In the genomic region with DNA sequence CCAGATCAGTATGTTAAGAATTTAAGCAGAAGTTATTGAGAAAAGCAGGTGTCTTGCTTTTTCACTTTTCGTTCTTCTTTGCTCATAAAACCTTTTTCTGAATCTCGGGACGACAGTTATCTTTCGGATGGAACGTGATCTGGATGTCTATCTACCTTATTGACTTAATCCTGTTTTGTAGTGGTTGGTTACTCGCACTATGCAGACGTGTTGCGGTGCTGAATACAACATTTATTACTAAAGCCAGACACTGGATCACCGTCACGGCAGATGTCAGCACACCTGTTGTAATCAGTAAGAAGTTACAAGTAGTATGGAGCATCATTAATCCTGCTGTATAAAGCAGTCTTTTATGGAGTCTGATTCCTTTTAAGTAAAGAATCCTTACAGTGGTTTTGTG, we compare ENCODE assay signal across 8 cellular contexts. TPM values are rescaled to one million over a fixed set of nuclear protein-coding genes. Genes with fewer than 3 reads are reported as not detected.
DNase-seq lines count a peak whose midpoint lies in the region; ATAC-seq and TF ChIP-seq lines count a peak whose summit lies in the region.

No MANE protein-coding gene starts in this region.

- peaks cover 31% of the 10 kb centered on the region for H3K4me1 Mint-ChIP-seq in activated naive CD8-positive, alpha-beta T cell treated with anti-CD3 and anti-CD28 coated beads for 36 hours

- H3K36me3 ChIP-seq in KMS-11 (ENCODE audit: insufficient read depth) (no peaks in the 10 kb centered on the region), thoracic aorta (peaks cover 4% of the 10 kb centered on the region)

- peak overlapping the region; percentile 84 for H2AFZ ChIP-seq in KMS-11 (ENCODE audit: low read depth)

- no peak overlapping the region for H3K4me3 ChIP-seq in KMS-11 (IDR thresholded peaks at IDR 0.05; ENCODE audit: insufficient read depth, low read depth, low read length)
- peak overlapping the region; percentile 77 for H3K4me3 ChIP-seq in thoracic aorta

- H3K27ac ChIP-seq in 22Rv1: peak overlapping the region; percentile 69
- peak overlapping the region; percentile 71 for H3K27ac ChIP-seq in KMS-11
- peak overlapping the region; percentile 85 to 86 for H3K27ac ChIP-seq in thoracic aorta

- peak; percentile 17 for ATAC-seq in GM18519 (IDR thresholded peaks at IDR 0.05; ENCODE audit: low FRiP score, unreplicated experiment)
- no peak for ATAC-seq in thoracic aorta (ENCODE audit: insufficient number of reproducible peaks, low FRiP score, low read depth)
- no peak for ATAC-seq in HG02852 (IDR thresholded peaks at IDR 0.05; ENCODE audit: unreplicated experiment)

- no peaks in the 10 kb centered on the region for H3K9me3 Mint-ChIP-seq in activated naive CD8-positive, alpha-beta T cell treated with anti-CD3 and anti-CD28 coated beads for 36 hours

- H3K4me1 ChIP-seq in KMS-11 (ENCODE audit: low read depth, poor library complexity, severe bottlenecking) (peaks cover 22% of the 10 kb centered on the region), thoracic aorta (ENCODE audit: control insufficient read depth in 1 of 2, low read depth in 2 of 2) (peaks cover 10 to 29% of the 10 kb centered on the region in 2 donors)

- no peaks in the 10 kb centered on the region for H3K9me3 ChIP-seq in thoracic aorta

- H4K20me1 ChIP-seq in KMS-11 (ENCODE audit: insufficient read depth): no peaks in the 10 kb centered on the region

- H3K27me3 ChIP-seq in KMS-11 (ENCODE audit: insufficient read depth, low read depth) (no peaks in the 10 kb centered on the region), thoracic aorta (replicated peaks; ENCODE audit: insufficient read depth) (no peaks in the 10 kb centered on the region)

- TF ChIP-seq CTCF in 22Rv1 (IDR thresholded peaks at IDR 0.05): no peak
- no peak for TF ChIP-seq CTCF in KMS-11 (conservative IDR thresholded peaks at IDR 0.05; ENCODE audit: low read depth, low read length)
- TF ChIP-seq CTCF in thoracic aorta (IDR thresholded peaks at IDR 0.05): no peak

- DNase-seq in activated naive CD8-positive, alpha-beta T cell treated with anti-CD3 and anti-CD28 coated beads for 36 hours: no peak
- DNase-seq in left kidney (ENCODE audit: low read depth, low spot score) (peak; percentile 41), thoracic aorta (ENCODE audit: low spot score) (no peak), GM19240 (ENCODE audit: insufficient read length, low spot score) (no peak)

- H3K4me3 Mint-ChIP-seq in activated naive CD8-positive, alpha-beta T cell treated with anti-CD3 and anti-CD28 coated beads for 36 hours: peak overlapping the region; percentile 98

- H3K9ac ChIP-seq in KMS-11: peak overlapping the region; percentile 81

- no peaks in the 10 kb centered on the region for H3K27me3 Mint-ChIP-seq in activated naive CD8-positive, alpha-beta T cell treated with anti-CD3 and anti-CD28 coated beads for 36 hours

- H3K79me2 ChIP-seq in KMS-11 (ENCODE audit: insufficient read depth, low read depth): peaks cover 46% of the 10 kb centered on the region

- peak overlapping the region; percentile 75 for H3K4me2 ChIP-seq in KMS-11

- peak overlapping the region; percentile 96 for H3K27ac Mint-ChIP-seq in activated naive CD8-positive, alpha-beta T cell treated with anti-CD3 and anti-CD28 coated beads for 36 hours

- peaks cover 15% of the 10 kb centered on the region for H3K36me3 Mint-ChIP-seq in activated naive CD8-positive, alpha-beta T cell treated with anti-CD3 and anti-CD28 coated beads for 36 hours

RNA-seq across cellular contexts. Expression of gene CDKAL1, which starts 0.6 kb away (rescaled TPM):
- total RNA-seq in activated naive CD8-positive, alpha-beta T cell treated with anti-CD3 and anti-CD28 coated beads for 36 hours: 10 to 100 TPM; 22.6 to 22.7 TPM
- total RNA-seq in thoracic aorta: 10 to 100 TPM in 1 of 2 donors, 1 to 10 TPM in 1; 8.5 to 14.6 TPM
